Comparison of ENCODE assay signal across 30 cellular contexts in the genomic region with DNA sequence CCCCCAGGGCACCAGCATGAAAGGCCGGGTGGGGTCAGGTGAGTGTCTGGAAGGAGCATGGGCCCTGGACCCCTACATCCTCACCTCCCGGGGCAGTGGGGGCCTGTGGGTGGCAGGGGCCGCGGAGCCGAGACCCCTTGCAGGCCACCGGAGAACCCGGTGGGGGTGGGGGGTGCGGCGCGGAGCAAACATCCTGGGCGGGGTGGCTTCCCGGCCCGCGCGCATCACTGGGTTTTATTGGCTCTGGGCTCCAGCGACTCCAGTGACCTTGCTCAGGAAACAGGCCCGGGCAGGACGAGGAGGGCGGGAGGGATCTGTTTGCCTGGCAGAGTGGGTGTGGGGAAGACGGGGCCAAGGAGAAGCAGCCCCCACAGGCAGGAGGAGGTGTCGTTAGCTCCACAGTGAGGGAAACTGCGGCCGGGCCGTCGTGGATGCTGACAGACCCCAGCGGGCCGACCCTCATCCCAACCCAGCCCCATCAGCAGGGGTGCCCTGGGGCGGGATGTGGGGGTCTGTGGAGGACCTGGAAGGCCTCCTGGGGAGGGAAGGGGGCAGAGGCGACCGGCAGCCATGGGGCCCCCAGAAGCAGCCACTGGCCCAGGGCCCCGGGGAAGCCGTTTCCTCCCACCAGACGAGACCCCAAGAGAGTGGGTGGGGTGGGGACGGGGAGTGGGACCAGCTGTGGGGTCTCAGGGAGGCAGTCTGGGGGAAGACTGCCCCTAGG. TPM values are rescaled to one million over a fixed set of nuclear protein-coding genes. Genes with fewer than 3 reads are reported as not detected.
DNase-seq lines count a peak whose midpoint lies in the region; ATAC-seq, FAIRE-seq and TF ChIP-seq lines count a peak whose summit lies in the region.
"Had no signal": no experiment of that assay in that cellular context is flagged by ENCODE, and none has a peak within 500 bp of the region (broad histone marks: within the 10 kb centered on the region; RNA-seq: fewer than 3 reads in every experiment).

No MANE protein-coding gene starts in this region.

- H3K27me3 Mint-ChIP-seq in activated T-cell treated with anti-CD3 and anti-CD28 coated beads, Interleukin-2, amount 50 U/mL, for 72 hours (ENCODE audit: low read depth) = peaks cover 6% of the 10 kb centered on the region

- no peak for TF ChIP-seq CTCF in D721Med (IDR thresholded peaks at IDR 0.05; ENCODE audit: insufficient read depth, missing control alignments)

- peaks cover 3 to 10% of the 10 kb centered on the region in 2 donors for H3K9me3 Mint-ChIP-seq in activated T-cell treated with anti-CD3 and anti-CD28 coated beads, Interleukin-2, amount 50 U/mL, for 72 hours

- H3K27ac Mint-ChIP-seq in activated T-cell treated with anti-CD3 and anti-CD28 coated beads, Interleukin-2, amount 50 U/mL, for 72 hours = no peak overlapping the region
- H3K27ac Mint-ChIP-seq: activated CD4-positive, alpha-beta memory T cell treated with anti-CD3 and anti-CD28 coated beads for 36 hours; naive B cell had no signal

- H3K4me1 Mint-ChIP-seq in activated T-cell treated with anti-CD3 and anti-CD28 coated beads, Interleukin-2, amount 50 U/mL, for 72 hours (ENCODE audit: low read depth) = no peaks in the 10 kb centered on the region
- H3K4me1 Mint-ChIP-seq: naive B cell had no signal

- peak; percentile 43 for DNase-seq in DMS 273 (lab: John Stamatoyannopoulos, UW; ENCODE audit: unreplicated experiment)
- no peak for DNase-seq in DMS 273 treated with DMSO at 0.1 percent for 48 hours (lab: John Stamatoyannopoulos, UW)
- DNase-seq in NCI-H460 (ENCODE audit: extremely low read depth, low read depth) = peak; percentile 25
- DNase-seq in urothelium cell line (ENCODE audit: low spot score) = peak; percentile 44
- DNase-seq in D721Med (ENCODE audit: insufficient read length, low spot score) = no peak
- DNase-seq in activated T-cell treated with anti-CD3 and anti-CD28 coated beads, Interleukin-2, amount 50 U/mL, for 72 hours = no peak
- DNase-seq: activated CD4-positive, alpha-beta memory T cell treated with anti-CD3 and anti-CD28 coated beads for 36 hours; activated CD4-positive, CD25-positive, alpha-beta regulatory T cell; activated gamma-delta T cell treated with Interleukin-2 at 50 U/mL for 16 hours; colonic mucosa; COR-L47; left cardiac atrium; naive B cell; NCI-H1105 treated with DMSO at 0.1 percent for 48 hours; NCI-H2081 treated with DMSO at 0.1 percent for 48 hours; NCI-H524; RPMI8226; stimulated activated CD4-positive, alpha-beta T cell treated with anti-CD3 and anti-CD28 coated beads, Interleukin-4, amount 100 ng/mL, for 24 hours; stimulated activated naive CD8-positive, alpha-beta T cell treated with anti-CD3 and anti-CD28 coated beads, Interleukin-15, Interleukin-2, amounts not matched to agents 100 U/mL and 50 U/mL, for 24 hours; T1000 had no signal

- peak; percentile 77 for FAIRE-seq in urothelium cell line (lab: Jason Lieb, UNC)
- FAIRE-seq in D721Med (lab: Jason Lieb, UNC) = no peak
- FAIRE-seq: bronchial epithelial cell, G401.6 had no signal

- peaks cover 8% of the 10 kb centered on the region in 2 donors for H3K36me3 Mint-ChIP-seq in activated T-cell treated with anti-CD3 and anti-CD28 coated beads, Interleukin-2, amount 50 U/mL, for 72 hours (ENCODE audit: insufficient read depth in 2 of 2)

- no peak overlapping the region for H3K4me3 Mint-ChIP-seq in activated T-cell treated with anti-CD3 and anti-CD28 coated beads, Interleukin-2, amount 50 U/mL, for 72 hours
- H3K4me3 Mint-ChIP-seq: activated CD4-positive, alpha-beta memory T cell treated with anti-CD3 and anti-CD28 coated beads for 36 hours; naive B cell had no signal

- peak; percentile 35 for ATAC-seq in esophagus mucosa
- no peak for ATAC-seq in HG03025 (IDR thresholded peaks at IDR 0.05; ENCODE audit: low FRiP score, unreplicated experiment)
- ATAC-seq in activated T-cell treated with anti-CD3 and anti-CD28 coated beads, Interleukin-2, amount 50 U/mL, for 72 hours (replicated peaks in 1 of 2) = no peak
- ATAC-seq: stimulated activated naive CD8-positive, alpha-beta T cell treated with anti-CD3 and anti-CD28 coated beads, Interleukin-15, Interleukin-2, amounts not matched to agents 100 U/mL and 50 U/mL, for 24 hours had no signal

RNA-seq across cellular contexts. Expression of gene SSTR5, which starts 10.6 kb away (rescaled TPM):
- total RNA-seq in NCI-H460 (2014; rRNA removed; shearing (Covaris generic)) = 0.40 TPM in 1 of 2 replicates, not detected in the other
- 0.20 and 1.4 TPM in 2 replicates for polyA plus RNA-seq in NCI-H460 (2014; cell fraction: nucleus; rRNA removed)
- not detected for total RNA-seq in esophagus mucosa
- not detected for total RNA-seq in activated T-cell treated with anti-CD3 and anti-CD28 coated beads, Interleukin-2, amount 50 U/mL, for 72 hours
- total RNA-seq: activated CD4-positive, alpha-beta memory T cell treated with anti-CD3 and anti-CD28 coated beads for 36 hours; bronchial epithelial cell; glomerular endothelial cell; mesenteric fat pad had no signal
- polyA plus RNA-seq: thymus had no signal

RNA-seq across cellular contexts. Expression of gene C1QTNF8, which starts 12.9 kb away (rescaled TPM):
- not detected in 2 replicates for total RNA-seq in NCI-H460 (2014; rRNA removed; shearing (Covaris generic))
- not detected in 2 replicates for polyA plus RNA-seq in NCI-H460 (2014; cell fraction: nucleus; rRNA removed)
- not detected for total RNA-seq in esophagus mucosa
- total RNA-seq in activated T-cell treated with anti-CD3 and anti-CD28 coated beads, Interleukin-2, amount 50 U/mL, for 72 hours = not detected
- total RNA-seq: activated CD4-positive, alpha-beta memory T cell treated with anti-CD3 and anti-CD28 coated beads for 36 hours; bronchial epithelial cell; colonic mucosa; glomerular endothelial cell; left cardiac atrium; LHCN-M2; mesenteric fat pad; omental fat pad; right atrium auricular region had no signal

Comparison
In these comparisons a context has a peak if more than half of its experiments do, and no peak if none do; other contexts are left out.
1. DNase-seq: peak in DMS 273 (single experiment), NCI-H460 (single experiment) and urothelium cell line (single experiment); none in DMS 273 treated with DMSO at 0.1 percent for 48 hours (single experiment), D721Med (single experiment) and activated T-cell treated with anti-CD3 and anti-CD28 coated beads, Interleukin-2, amount 50 U/mL, for 72 hours (0 of 2).